In the genomic region with DNA sequence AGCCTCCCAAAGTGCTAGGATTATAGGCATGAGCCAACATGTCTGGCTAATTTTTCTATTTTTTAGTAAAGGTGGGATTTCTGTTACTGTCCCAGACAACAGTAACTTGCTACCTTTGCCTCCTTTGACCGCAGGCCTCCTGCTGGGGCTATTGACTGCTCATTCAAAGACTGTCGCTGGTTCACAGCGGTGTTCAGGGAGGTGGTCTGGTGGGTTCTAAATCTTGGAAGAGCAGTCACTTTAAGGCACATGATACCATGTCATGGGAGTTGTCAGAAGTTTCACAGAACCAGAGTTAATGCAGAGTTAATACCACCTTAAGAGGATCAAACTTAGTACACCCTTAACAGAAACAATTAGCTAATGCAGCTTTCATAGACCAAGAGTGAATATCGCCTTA, we compare ENCODE assay signal across 32 cellular contexts. TPM values are rescaled to one million over a fixed set of nuclear protein-coding genes. Genes with fewer than 3 reads are reported as not detected.
DNase-seq lines count a peak whose midpoint lies in the region; ATAC-seq, FAIRE-seq and TF ChIP-seq lines count a peak whose summit lies in the region.
"Had no signal": no experiment of that assay in that cellular context is flagged by ENCODE, and none has a peak within 500 bp of the region (broad histone marks: within the 10 kb centered on the region; RNA-seq: fewer than 3 reads in every experiment).

No MANE protein-coding gene starts in this region.

- no peaks in the 10 kb centered on the region for H4K20me1 ChIP-seq in GM12878 (ENCODE audit: control insufficient read depth, insufficient read depth)
- H4K20me1 ChIP-seq in neural progenitor cell (ENCODE audit: low read depth) = no peaks in the 10 kb centered on the region

- no peak for TF ChIP-seq POLR2A in GM12878 (IDR thresholded peaks at IDR 0.05; ENCODE audit: low read depth, low read length)

- no peaks in the 10 kb centered on the region for H3K36me3 Mint-ChIP-seq in neural progenitor cell
- H3K36me3 Mint-ChIP-seq in activated CD4-positive, alpha-beta memory T cell treated with anti-CD3 and anti-CD28 coated beads, Interleukin-2, amount 10 ng/mL, durations not matched to agents 7 days and 5 days (ENCODE audit: low read depth) = no peaks in the 10 kb centered on the region
- H3K36me3 Mint-ChIP-seq: activated naive CD4-positive, alpha-beta T cell treated with anti-CD3 and anti-CD28 coated beads, Interleukin-2, amount 50 U/mL, for 24 hours; brain; natural killer cell had no signal

- peak overlapping the region; percentile 4 for H3K27ac Mint-ChIP-seq in neural progenitor cell
- H3K27ac Mint-ChIP-seq in activated CD4-positive, alpha-beta memory T cell treated with anti-CD3 and anti-CD28 coated beads, Interleukin-2, amount 10 ng/mL, durations not matched to agents 7 days and 5 days = no peak overlapping the region
- H3K27ac Mint-ChIP-seq: activated naive CD4-positive, alpha-beta T cell treated with anti-CD3 and anti-CD28 coated beads, Interleukin-2, amount 50 U/mL, for 24 hours; brain; natural killer cell had no signal

- H3K9me3 ChIP-seq in GM12878 (replicated peaks; ENCODE audit: control insufficient read depth, insufficient read depth, low read length) = no peaks in the 10 kb centered on the region
- H3K9me3 ChIP-seq in neural progenitor cell (ENCODE audit: low read depth) = no peaks in the 10 kb centered on the region
- H3K9me3 ChIP-seq: esophagus squamous epithelium, heart left ventricle, lower lobe of right lung, psoas muscle, tibial artery had no signal

- H3K4me1 Mint-ChIP-seq in neural progenitor cell = peaks cover 7% of the 10 kb centered on the region
- peaks cover 12% of the 10 kb centered on the region for H3K4me1 Mint-ChIP-seq in activated CD4-positive, alpha-beta memory T cell treated with anti-CD3 and anti-CD28 coated beads, Interleukin-2, amount 10 ng/mL, durations not matched to agents 7 days and 5 days
- H3K4me1 Mint-ChIP-seq: natural killer cell had no signal

- RAD21 ChIA-PET in GM12878 (lab: Charles Lee; ENCODE audit: unreplicated experiment) = no interaction called here

- TF ChIP-seq RAD21 in GM12878 (IDR thresholded peaks at IDR 0.05; ENCODE audit: insufficient read depth, low read depth, low read length) = no peak

- H2AFZ ChIP-seq in GM12878 (ENCODE audit: control insufficient read depth, low read depth, low read length) (no peak overlapping the region), neural progenitor cell (replicated peaks) (no peak overlapping the region)

- in situ Hi-C loops in GM12878 (cut with MboI) (no loop called here), G401 (cut with HindIII; ENCODE audit: low sequenced_read_pairs) (no loop called here)

- peaks cover 3% of the 10 kb centered on the region; the same call in 1 of the 2 replicates for H3K4me1 ChIP-seq in GM12878 (ENCODE audit: control insufficient read depth, insufficient read depth, low read length)
- no peaks in the 10 kb centered on the region for H3K4me1 ChIP-seq in neural progenitor cell
- H3K4me1 ChIP-seq: esophagus squamous epithelium, foreskin keratinocyte, heart left ventricle, lower lobe of right lung, psoas muscle, tibial artery had no signal

- SMC1A ChIA-PET in GM12878 (lab: Charles Lee; ENCODE audit: uncharacterized antibody, unreplicated experiment) = no interaction called here

- POLR2A ChIA-PET in GM12878 (lab: Charles Lee) = no interaction called here
- POLR2A ChIA-PET in activated CD4-positive, alpha-beta memory T cell treated with anti-CD3 and anti-CD28 coated beads, Interleukin-2, amount 10 ng/mL, durations not matched to agents 7 days and 5 days (lab: Charles Lee) = no interaction called here

- H3K4me2 ChIP-seq in GM12878 (ENCODE audit: control insufficient read depth, insufficient read depth) = no peak overlapping the region
- H3K4me2 ChIP-seq in neural progenitor cell = no peak overlapping the region
- H3K4me2 ChIP-seq: BLaER1 treated with 17β-estradiol and CSF1 and Interleukin-3, amounts not matched to agents 10 nM and 100 nM had no signal

- H3K4me3 Mint-ChIP-seq in neural progenitor cell = no peak overlapping the region
- H3K4me3 Mint-ChIP-seq in activated CD4-positive, alpha-beta memory T cell treated with anti-CD3 and anti-CD28 coated beads, Interleukin-2, amount 10 ng/mL, durations not matched to agents 7 days and 5 days = no peak overlapping the region
- H3K4me3 Mint-ChIP-seq: activated naive CD4-positive, alpha-beta T cell treated with anti-CD3 and anti-CD28 coated beads, Interleukin-2, amount 50 U/mL, for 24 hours; brain; natural killer cell had no signal

- FAIRE-seq in GM12878 (lab: Jason Lieb, UNC) = no peak

- 0 out of 3 replicates have a peak, but pooled peaks have one; percentile 21 for ATAC-seq in GM12878
- ATAC-seq: foreskin keratinocyte, heart left ventricle, lower lobe of right lung, natural killer cell, psoas muscle had no signal

- no peaks in the 10 kb centered on the region for H3K9me3 Mint-ChIP-seq in neural progenitor cell
- no peaks in the 10 kb centered on the region for H3K9me3 Mint-ChIP-seq in activated CD4-positive, alpha-beta memory T cell treated with anti-CD3 and anti-CD28 coated beads, Interleukin-2, amount 10 ng/mL, durations not matched to agents 7 days and 5 days
- H3K9me3 Mint-ChIP-seq: activated naive CD4-positive, alpha-beta T cell treated with anti-CD3 and anti-CD28 coated beads, Interleukin-2, amount 50 U/mL, for 24 hours; natural killer cell had no signal

- WGBS in GM12878 (ENCODE audit: insufficient coverage, insufficient replicate concordance, low lambda C conversion rate, missing lambda C conversion rate) = 86% methylated on average over 4 of the region's 4 CpGs

- H3K36me3 ChIP-seq in GM12878 (ENCODE audit: control insufficient read depth in 2 of 2, insufficient read depth in 2 of 2, low read length in 1 of 2) = no peaks in the 10 kb centered on the region
- no peaks in the 10 kb centered on the region for H3K36me3 ChIP-seq in neural progenitor cell
- H3K36me3 ChIP-seq: BLaER1 treated with 17β-estradiol and CSF1 and Interleukin-3, amounts not matched to agents 10 nM and 100 nM; esophagus squamous epithelium; heart left ventricle; lower lobe of right lung; tibial artery had no signal

- H3K4me3 ChIP-seq in GM12878 (no peak overlapping the region), neural progenitor cell (no peak overlapping the region)
- H3K4me3 ChIP-seq: BLaER1 treated with 17β-estradiol and CSF1 and Interleukin-3, amounts not matched to agents 10 nM and 100 nM; esophagus squamous epithelium; heart left ventricle; lower lobe of right lung; psoas muscle; tibial artery had no signal

- peaks cover 10% of the 10 kb centered on the region for H3K27me3 Mint-ChIP-seq in neural progenitor cell (ENCODE audit: insufficient read depth, low read depth)
- no peaks in the 10 kb centered on the region for H3K27me3 Mint-ChIP-seq in activated CD4-positive, alpha-beta memory T cell treated with anti-CD3 and anti-CD28 coated beads, Interleukin-2, amount 10 ng/mL, durations not matched to agents 7 days and 5 days
- H3K27me3 Mint-ChIP-seq: activated naive CD4-positive, alpha-beta T cell treated with anti-CD3 and anti-CD28 coated beads, Interleukin-2, amount 50 U/mL, for 24 hours; brain had no signal

- DNase-seq in DMS 273 treated with DMSO at 0.1 percent for 48 hours (lab: John Stamatoyannopoulos, UW) = peak; percentile 24
- no peak for DNase-seq in DMS 273 (lab: John Stamatoyannopoulos, UW; ENCODE audit: unreplicated experiment)
- peak; percentile 20 for DNase-seq in MV-4-11 (lab: John Stamatoyannopoulos, UW)
- no peak for DNase-seq in GM12878 (ENCODE audit: low read depth, low spot score)
- peak; percentile 44 for DNase-seq in neural progenitor cell (ENCODE audit: low spot score)
- no peak for DNase-seq in G401 (ENCODE audit: low spot score)
- DNase-seq in activated CD4-positive, alpha-beta memory T cell treated with anti-CD3 and anti-CD28 coated beads, Interleukin-2, amount 10 ng/mL, durations not matched to agents 7 days and 5 days = no peak
- no peak for DNase-seq in H4 (ENCODE audit: low spot score)
- DNase-seq: activated CD4-positive, alpha-beta T cell treated with anti-CD3 and anti-CD28 coated beads for 4 hours; activated CD8-positive, alpha-beta memory T cell treated with anti-CD3 and anti-CD28 coated beads for 24 hours; activated T-cell treated with anti-CD3 and anti-CD28 coated beads for 4 hours; amniotic stem cell; dermis blood vessel endothelial cell; esophagus squamous epithelium; foreskin keratinocyte; GOT3; heart left ventricle; Kasumi-1; lower lobe of right lung; natural killer cell; NCI-H1048; NCI-H1694 treated with DMSO at 0.1 percent for 48 hours; NCI-H446 treated with DMSO at 0.1 percent for 48 hours; NCI-H774; occipital lobe; psoas muscle; stimulated activated CD4-positive, alpha-beta T cell treated with anti-CD3 and anti-CD28 coated beads, Interleukin-4, amount 100 ng/mL, for 24 hours; tibial artery had no signal

- CTCF ChIA-PET in GM12878 (lab: Yijun Ruan, JAX) = no interaction called here
- CTCF ChIA-PET in activated CD4-positive, alpha-beta memory T cell treated with anti-CD3 and anti-CD28 coated beads, Interleukin-2, amount 10 ng/mL, durations not matched to agents 7 days and 5 days (lab: Charles Lee) = no interaction called here

- no peaks in the 10 kb centered on the region for H3K79me2 ChIP-seq in GM12878 (ENCODE audit: control insufficient read depth, insufficient read depth, low read length)
- H3K79me2 ChIP-seq in neural progenitor cell (ENCODE audit: low read depth) = no peaks in the 10 kb centered on the region

- H3K27ac ChIP-seq in GM12878 (ENCODE audit: control insufficient read depth, insufficient read depth) = no peak overlapping the region
- H3K27ac ChIP-seq in neural progenitor cell = no peak overlapping the region
- H3K27ac ChIP-seq: 22Rv1; BLaER1 treated with 17β-estradiol and CSF1 and Interleukin-3, amounts not matched to agents 10 nM and 100 nM; esophagus squamous epithelium; foreskin keratinocyte; heart left ventricle; lower lobe of right lung; psoas muscle; tibial artery had no signal

- H3F3A ChIP-seq in neural progenitor cell (ENCODE audit: low read depth) = peaks cover 8% of the 10 kb centered on the region

- no TSS peak for BruUV-seq in GM12878 (replicated peaks; lab: Mats Ljungman, UMichigan)

- TF ChIP-seq CTCF in GM12878 (IDR thresholded peaks at IDR 0.05 in 2 of 3, conservative IDR thresholded peaks at IDR 0.05 in 1 of 3; ENCODE audit: control insufficient read depth in 2 of 3, extremely low read depth in 1 of 3, insufficient read depth in 1 of 3, low read depth in 3 of 3, low read length in 3 of 3) (no peak), neural progenitor cell (IDR thresholded peaks at IDR 0.05) (no peak)

- intact Hi-C loops in GM12878 (cut with micrococcal nuclease; ENCODE audit: unreplicated experiment) = no loop called here

- H3K27me3 ChIP-seq in GM12878 (replicated peaks in 1 of 2; ENCODE audit: control insufficient read depth in 2 of 2, insufficient read depth in 2 of 2, low read length in 1 of 2) = no peaks in the 10 kb centered on the region
- H3K27me3 ChIP-seq in neural progenitor cell = no peaks in the 10 kb centered on the region
- H3K27me3 ChIP-seq: esophagus squamous epithelium, foreskin keratinocyte, heart left ventricle, tibial artery had no signal

- no peak for TF ChIP-seq EP300 in GM12878 (IDR thresholded peaks at IDR 0.05; ENCODE audit: borderline replicate concordance in 1 of 2, control insufficient read depth in 1 of 2, low read depth in 2 of 2, low read length in 2 of 2)

- H3K9ac ChIP-seq in GM12878 (ENCODE audit: control insufficient read depth, insufficient read depth, low read length) (no peak overlapping the region), neural progenitor cell (no peak overlapping the region)
- H3K9ac ChIP-seq: BLaER1 treated with 17β-estradiol and CSF1 and Interleukin-3, amounts not matched to agents 10 nM and 100 nM had no signal

RNA-seq across cellular contexts. Expression of gene ASMT, which starts 3.8 kb away (rescaled TPM):
- not detected in 2 replicates for total RNA-seq in GM12878 (2013; cell fraction: nucleolus; rRNA removed)
- total RNA-seq in GM12878 (2014; rRNA removed) (not detected in 2 replicates), GM12878 (2014; rRNA removed; fragmentation: Illumina TruSeq; extraction: Trizol) (not detected in 2 replicates), GM12878 (2021) (not detected in 2 replicates), neural progenitor cell (ENCODE audit: low replicate concordance) (0.28 TPM in 1 of 2 replicates, not detected in the other)
- 0.77 TPM for polyA plus RNA-seq in GM12878 (2011; ENCODE audit: low read depth)
- polyA plus RNA-seq in GM12878 (2011; rRNA removed) (not detected in 2 replicates), GM12878 (2014; fragmentation: Illumina TruSeq; extraction: Trizol) (0.29 TPM in 1 of 2 replicates, not detected in the other), GM12878 (2014; fragmentation: Nextera tagmentation; extraction: Ambion mirVana) (under 1 TPM in 1 of 2 experiments, not detected in 1; 0.18 TPM), GM12878 (2014; rRNA removed) (0.09 TPM in 1 of 2 replicates, not detected in the other), GM12878 (2016; fragmentation: Nextera tagmentation; extraction: Ambion mirVana) (not detected)
- 0.10 and 0.20 TPM in 2 replicates for polyA plus RNA-seq in GM12878 (2011; cell fraction: cytosol; rRNA removed)
- polyA plus RNA-seq in GM12878 (2011; cell fraction: nucleus; rRNA removed) = 0.18 TPM in 1 of 2 replicates, not detected in the other
- polyA plus RNA-seq in GM12878 (2012) = 0.45 and 1.1 TPM in 2 replicates
- polyA minus RNA-seq in GM12878 (2011; rRNA and poly(A)+ RNA removed) = not detected in 2 replicates
- not detected in 2 replicates for polyA minus RNA-seq in GM12878 (2011; cell fraction: cytosol; rRNA and poly(A)+ RNA removed)
- polyA minus RNA-seq in GM12878 (2011; cell fraction: nucleus; rRNA and poly(A)+ RNA removed) = not detected in 2 replicates
- not detected in 2 replicates for total RNA-seq in G401 (2014; rRNA removed; shearing (Covaris generic))
- total RNA-seq in activated CD4-positive, alpha-beta memory T cell treated with anti-CD3 and anti-CD28 coated beads, Interleukin-2, amount 10 ng/mL, durations not matched to agents 7 days and 5 days = under 1 TPM; 0.40 to 0.48 TPM
- total RNA-seq in H4 (2014; rRNA removed; shearing (Covaris generic)) = not detected in 2 replicates
- total RNA-seq: dermis blood vessel endothelial cell, esophagus squamous epithelium, foreskin keratinocyte, heart left ventricle, lower lobe of right lung had no signal
- polyA plus RNA-seq: foreskin keratinocyte had no signal

RNA-seq across cellular contexts. Expression of gene AKAP17A, which starts 27.3 kb away (rescaled TPM):
- total RNA-seq in GM12878 (2013; cell fraction: nucleolus; rRNA removed) = 96.4 and 115 TPM in 2 replicates
- total RNA-seq in GM12878 (2014; rRNA removed) = 42.8 and 47.0 TPM in 2 replicates
- total RNA-seq in GM12878 (2014; rRNA removed; fragmentation: Illumina TruSeq; extraction: Trizol) = 14.3 and 16.1 TPM in 2 replicates
- total RNA-seq in GM12878 (2021) = 48.7 and 53.9 TPM in 2 replicates
- 17.3 TPM for polyA plus RNA-seq in GM12878 (2011; ENCODE audit: low read depth)
- 16.4 and 24.7 TPM in 2 replicates for polyA plus RNA-seq in GM12878 (2011; rRNA removed)
- 30.4 and 40.9 TPM in 2 replicates for polyA plus RNA-seq in GM12878 (2011; cell fraction: cytosol; rRNA removed)
- polyA plus RNA-seq in GM12878 (2011; cell fraction: nucleus; rRNA removed) = 366 and 371 TPM in 2 replicates
- 53.8 and 67.0 TPM in 2 replicates for polyA plus RNA-seq in GM12878 (2012)
- polyA plus RNA-seq in GM12878 (2014; fragmentation: Illumina TruSeq; extraction: Trizol) = 9.0 and 17.1 TPM in 2 replicates
- 1 to 10 TPM; 3.0 to 5.6 TPM for polyA plus RNA-seq in GM12878 (2014; fragmentation: Nextera tagmentation; extraction: Ambion mirVana)
- polyA plus RNA-seq in GM12878 (2014; rRNA removed) = 55.8 and 64.2 TPM in 2 replicates
- 10 to 100 TPM; 26.3 to 42.6 TPM for polyA plus RNA-seq in GM12878 (2016; fragmentation: Nextera tagmentation; extraction: Ambion mirVana)
- 4.9 and 9.4 TPM in 2 replicates for polyA minus RNA-seq in GM12878 (2011; rRNA and poly(A)+ RNA removed)
- polyA minus RNA-seq in GM12878 (2011; cell fraction: cytosol; rRNA and poly(A)+ RNA removed) = 7.1 and 7.6 TPM in 2 replicates
- 19.7 and 26.1 TPM in 2 replicates for polyA minus RNA-seq in GM12878 (2011; cell fraction: nucleus; rRNA and poly(A)+ RNA removed)
- 10.7 and 38.5 TPM in 2 replicates for total RNA-seq in neural progenitor cell (ENCODE audit: low replicate concordance)
- 37.1 and 38.3 TPM in 2 replicates for total RNA-seq in G401 (2014; rRNA removed; shearing (Covaris generic))
- 10 to 100 TPM; 88.5 to 89.5 TPM for total RNA-seq in activated CD4-positive, alpha-beta memory T cell treated with anti-CD3 and anti-CD28 coated beads, Interleukin-2, amount 10 ng/mL, durations not matched to agents 7 days and 5 days
- 12.7 and 13.5 TPM in 2 replicates for total RNA-seq in H4 (2014; rRNA removed; shearing (Covaris generic))

Comparison
In these comparisons a context has a peak if more than half of its experiments do, and no peak if none do; other contexts are left out.
1. DNase-seq: peak in DMS 273 treated with DMSO at 0.1 percent for 48 hours (single experiment), MV-4-11 (single experiment) and neural progenitor cell (single experiment); none in DMS 273 (single experiment), GM12878 (single experiment), G401 (single experiment), activated CD4-positive, alpha-beta memory T cell treated with anti-CD3 and anti-CD28 coated beads, Interleukin-2, amount 10 ng/mL, durations not matched to agents 7 days and 5 days (single experiment) and H4 (single experiment).